ENCODE assay signal across 1 cellular context in genomic region chr7:4713183-4713784, GRCh38.
TF ChIP-seq lines count a peak whose summit lies in the region.

No MANE protein-coding gene starts in this region.

TF ChIP-seq in GM12878, 131 proteins besides CTCF, POLR2A, EP300 and RAD21 (continued from another document):
- TF ChIP-seq NRF1 (conservative IDR thresholded peaks at IDR 0.05; ENCODE audit: low read depth, low read length) = no peak
- TF ChIP-seq PRDM15 (CRISPR knock-in tag; IDR thresholded peaks at IDR 0.05) = no peak
- no peak for TF ChIP-seq PML (IDR thresholded peaks at IDR 0.05; ENCODE audit: low read length)
- TF ChIP-seq SIX5 (IDR thresholded peaks at IDR 0.05; ENCODE audit: low read depth, low read length, severe bottlenecking) = no peak
- no peak for TF ChIP-seq IRF3 (IDR thresholded peaks at IDR 0.05)
- 0 out of 2 replicates have a peak, but pooled peaks have one; percentile 11 for TF ChIP-seq YY1 (IDR thresholded peaks at IDR 0.05; ENCODE audit: low read depth, low read length)
- no peak for TF ChIP-seq FOXM1 (IDR thresholded peaks at IDR 0.05; ENCODE audit: low read depth, low read length)
- no peak for TF ChIP-seq CEBPZ (IDR thresholded peaks at IDR 0.05; ENCODE audit: low read depth, low read length)
- no peak for TF ChIP-seq ATF7 (IDR thresholded peaks at IDR 0.05; ENCODE audit: low read depth)
- no peak for TF ChIP-seq HDAC6 (IDR thresholded peaks at IDR 0.05; ENCODE audit: unreplicated experiment)
- no peak for TF ChIP-seq STAT1 (conservative IDR thresholded peaks at IDR 0.05)
- TF ChIP-seq RUNX3 (IDR thresholded peaks at IDR 0.05; ENCODE audit: low read length) = peak; percentile 86
- no peak for TF ChIP-seq NFXL1 (IDR thresholded peaks at IDR 0.05; ENCODE audit: borderline replicate concordance)
- TF ChIP-seq CHD4 (IDR thresholded peaks at IDR 0.05) = no peak
- TF ChIP-seq ZBED1 (IDR thresholded peaks at IDR 0.05; ENCODE audit: borderline replicate concordance) = no peak
- no peak for TF ChIP-seq MXI1 (IDR thresholded peaks at IDR 0.05; ENCODE audit: low read depth, low read length)
- TF ChIP-seq ATF2 (IDR thresholded peaks at IDR 0.05; ENCODE audit: low read length) = no peak
- TF ChIP-seq TAF1 (IDR thresholded peaks at IDR 0.05; ENCODE audit: borderline replicate concordance, low read depth, low read length) = peak; percentile 32; the same call in 1 of the 2 replicates
- TF ChIP-seq NBN (IDR thresholded peaks at IDR 0.05) = 0 out of 2 replicates have a peak, but pooled peaks have one; percentile 36
- no peak for TF ChIP-seq E2F4 (IDR thresholded peaks at IDR 0.05; ENCODE audit: low read depth, low read length)
- TF ChIP-seq RELA (IDR thresholded peaks at IDR 0.05; ENCODE audit: borderline replicate concordance, partially characterized antibody) = no peak
- TF ChIP-seq HCFC1 (IDR thresholded peaks at IDR 0.05; ENCODE audit: low read length) = no peak
- TF ChIP-seq POU2F2 (IDR thresholded peaks at IDR 0.05; ENCODE audit: borderline replicate concordance, low read depth, low read length) = peak; percentile 97; the same call in 2 of the 3 replicates
- no peak for TF ChIP-seq SUZ12 (IDR thresholded peaks at IDR 0.05; ENCODE audit: unreplicated experiment)
- no peak for TF ChIP-seq ZNF622 (IDR thresholded peaks at IDR 0.05)
- no peak for TF ChIP-seq NFYA (IDR thresholded peaks at IDR 0.05; ENCODE audit: borderline replicate concordance, low read depth, low read length)
- TF ChIP-seq RCOR1 (conservative IDR thresholded peaks at IDR 0.05; ENCODE audit: low read depth, low read length) = no peak
- no peak for TF ChIP-seq ATF3 (IDR thresholded peaks at IDR 0.05; ENCODE audit: borderline replicate concordance, extremely low read depth, low read depth, low read length)
- TF ChIP-seq ZNF274 (IDR thresholded peaks at IDR 0.05; ENCODE audit: insufficient read depth, insufficient read length) = no peak
- TF ChIP-seq JUNB (IDR thresholded peaks at IDR 0.05) = no peak; the same call in 1 of the 2 replicates
- no peak for TF ChIP-seq ETV6 (conservative IDR thresholded peaks at IDR 0.05 in 1 of 2, IDR thresholded peaks at IDR 0.05 in 1 of 2; ENCODE audit: borderline replicate concordance in 1 of 2, low read depth in 1 of 2)
- TF ChIP-seq MAX (IDR thresholded peaks at IDR 0.05; ENCODE audit: low read depth, low read length) = no peak
- TF ChIP-seq ZNF384 (IDR thresholded peaks at IDR 0.05; ENCODE audit: borderline replicate concordance, low read depth, low read length) = peak; percentile 87
- TF ChIP-seq PAX8 (IDR thresholded peaks at IDR 0.05) = no peak
- no peak for TF ChIP-seq SMAD1 (IDR thresholded peaks at IDR 0.05; ENCODE audit: low read depth, partially characterized antibody)
- no peak for TF ChIP-seq FOS (IDR thresholded peaks at IDR 0.05; ENCODE audit: borderline replicate concordance, extremely low read depth, insufficient read length)
- TF ChIP-seq HSF1 (IDR thresholded peaks at IDR 0.05; ENCODE audit: low read depth, low read length) = no peak
- 0 out of 2 replicates have a peak, but pooled peaks have one; percentile 34 for TF ChIP-seq CBX5 (IDR thresholded peaks at IDR 0.05; ENCODE audit: low read depth)
- TF ChIP-seq MLLT1 (IDR thresholded peaks at IDR 0.05) = 0 out of 2 replicates have a peak, but pooled peaks have one; percentile 37
- no peak for TF ChIP-seq MYC (IDR thresholded peaks at IDR 0.05; ENCODE audit: insufficient read depth, insufficient read length, insufficient replicate concordance, low read length, severe bottlenecking)
- no peak for TF ChIP-seq EZH2 (IDR thresholded peaks at IDR 0.05; ENCODE audit: borderline replicate concordance, control insufficient read depth, low read depth, low read length)
- peak; percentile 61; the same call in 1 of the 2 replicates for TF ChIP-seq CBFB (IDR thresholded peaks at IDR 0.05; ENCODE audit: low read depth)
- no peak for TF ChIP-seq ZNF217 (IDR thresholded peaks at IDR 0.05)
- TF ChIP-seq ZNF207 (IDR thresholded peaks at IDR 0.05; ENCODE audit: borderline replicate concordance) = no peak
- TF ChIP-seq ESRRA (IDR thresholded peaks at IDR 0.05; ENCODE audit: low read length) = no peak
- peak; percentile 85; the same call in 1 of the 2 replicates for TF ChIP-seq HDGF (IDR thresholded peaks at IDR 0.05)
- TF ChIP-seq EED (IDR thresholded peaks at IDR 0.05; ENCODE audit: low read depth) = peak; percentile 57
- TF ChIP-seq EGR1 (IDR thresholded peaks at IDR 0.05; ENCODE audit: borderline replicate concordance in 1 of 2, low read depth in 2 of 2, low read length in 2 of 2) = no peak
- peak in 1 of 2 experiments; percentile 36; a peak in 2 of 4 replicates for TF ChIP-seq IKZF2 (IDR thresholded peaks at IDR 0.05)
- no peak for TF ChIP-seq RFX5 (IDR thresholded peaks at IDR 0.05; ENCODE audit: low read depth, low read length)
- no peak for TF ChIP-seq NR2C2 (IDR thresholded peaks at IDR 0.05; ENCODE audit: borderline replicate concordance, control insufficient read depth, insufficient read length, low read depth)
- TF ChIP-seq TCF12 (IDR thresholded peaks at IDR 0.05; ENCODE audit: low read depth, low read length) = no peak
- TF ChIP-seq IKZF1 (conservative IDR thresholded peaks at IDR 0.05) = peak; percentile 32; the same call in 1 of the 2 replicates
- TF ChIP-seq MTA2 (IDR thresholded peaks at IDR 0.05; ENCODE audit: low read depth) = no peak
- no peak for TF ChIP-seq CBX3 (IDR thresholded peaks at IDR 0.05; ENCODE audit: borderline replicate concordance, low read depth)
- no peak for TF ChIP-seq KDM1A (IDR thresholded peaks at IDR 0.05; ENCODE audit: borderline replicate concordance)
- peak; percentile 11 to 73; a peak in 2 of 4 replicates for TF ChIP-seq BHLHE40 (IDR thresholded peaks at IDR 0.05; ENCODE audit: borderline replicate concordance in 1 of 2, low read depth in 2 of 2, low read length in 1 of 2)
- 0 out of 2 replicates have a peak, but pooled peaks have one; percentile 21 for TF ChIP-seq TBL1XR1 (IDR thresholded peaks at IDR 0.05; ENCODE audit: low read depth, low read length)
